In the genomic region with DNA sequence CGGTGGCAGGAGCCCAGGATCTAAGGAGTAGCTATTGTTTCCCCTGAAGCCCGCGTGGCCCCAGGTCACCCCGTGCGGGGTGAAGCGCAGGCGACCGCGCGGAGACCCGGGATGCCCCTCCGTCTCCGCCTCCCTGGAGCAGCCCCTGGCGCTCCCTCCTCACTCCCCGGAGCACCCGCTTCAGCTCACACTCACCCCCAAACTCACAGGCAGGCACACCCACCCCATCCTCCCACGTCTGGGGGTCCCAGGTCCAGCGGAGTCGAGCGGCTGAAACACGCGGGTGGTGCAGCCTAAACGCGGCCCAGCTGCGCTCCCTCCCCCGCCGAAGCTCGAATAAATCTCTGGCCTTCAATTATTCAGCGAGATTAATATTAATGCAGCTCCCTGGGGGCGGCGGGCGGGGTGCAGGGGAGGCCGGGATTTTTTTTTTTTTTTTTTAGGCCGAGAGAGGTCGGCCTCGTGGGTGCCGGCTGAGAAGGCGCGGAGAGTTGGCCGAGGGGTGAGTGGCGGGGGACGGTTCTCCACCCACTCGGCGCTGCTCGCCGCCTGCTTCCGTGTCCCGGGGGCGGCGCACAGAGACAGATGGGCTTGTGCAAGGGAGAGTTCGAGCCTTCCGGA, we compare ENCODE assay signal across 8 cellular contexts. TPM values are rescaled to one million over a fixed set of nuclear protein-coding genes. Genes with fewer than 3 reads are reported as not detected.
DNase-seq lines count a peak whose midpoint lies in the region; ATAC-seq and TF ChIP-seq lines count a peak whose summit lies in the region.
"Had no signal": no experiment of that assay in that cellular context is flagged by ENCODE, and none has a peak within 500 bp of the region (broad histone marks: within the 10 kb centered on the region; RNA-seq: fewer than 3 reads in every experiment).

No MANE protein-coding gene starts in this region.

- H3K4me3 Mint-ChIP-seq in H9: peak overlapping the region; percentile 67 to 85
- H3K4me3 Mint-ChIP-seq in activated CD4-positive, alpha-beta memory T cell treated with anti-CD3 and anti-CD28 coated beads for 36 hours: peak overlapping the region; percentile 27

- peak overlapping the region; percentile 57 for H3K4me3 ChIP-seq in smooth muscle cell

- no peak overlapping the region for H2BK15ac ChIP-seq in H9 (ENCODE audit: low read depth, low read length)

- POLR2A ChIA-PET in activated CD4-positive, alpha-beta memory T cell treated with anti-CD3 and anti-CD28 coated beads for 36 hours (lab: Charles Lee): interaction anchor here (0.8 kb wide), 1 partner anchor 490 kb away, joined by 3 read pairs; no protein-coding TSS in a partner anchor

- H3K4me1 ChIP-seq in H9 (ENCODE audit: insufficient read depth, low read length) (no peaks in the 10 kb centered on the region), smooth muscle cell (ENCODE audit: low read depth) (peaks cover 27% of the 10 kb centered on the region)

- peak; percentile 39 to 60 for ATAC-seq in left cardiac atrium

- H3K27ac ChIP-seq in H9 (ENCODE audit: insufficient read length, low read depth, low read length) (no peak overlapping the region), smooth muscle cell (ENCODE audit: low read depth) (no peak overlapping the region)

- H3K79me1 ChIP-seq in H9 (ENCODE audit: insufficient read depth, low read depth, low read length, poor library complexity, severe bottlenecking): no peaks in the 10 kb centered on the region

- H3K23ac ChIP-seq in H9 (ENCODE audit: insufficient read length, low read depth, low read length): no peak overlapping the region

- H2BK120ac ChIP-seq in H9 (ENCODE audit: low read depth, low read length, poor library complexity, severe bottlenecking): no peak overlapping the region

- H3K4ac ChIP-seq in H9 (ENCODE audit: low read depth, low read length): no peak overlapping the region

- H2BK12ac ChIP-seq in H9 (ENCODE audit: insufficient read length, low read depth, low read length): no peak overlapping the region

- no peak overlapping the region for H3T11ph ChIP-seq in H9 (ENCODE audit: low read length)

- no peak overlapping the region for H3K56ac ChIP-seq in H9 (ENCODE audit: insufficient read length, low read depth, low read length)

- H3K9ac ChIP-seq in H9 (ENCODE audit: extremely low read depth, insufficient read length, low read length) (no peak overlapping the region), smooth muscle cell (ENCODE audit: low read depth) (no peak overlapping the region)

- peaks cover 99% of the 10 kb centered on the region for H3K27me3 Mint-ChIP-seq in H9 (ENCODE audit: low read depth)
- peaks cover 67% of the 10 kb centered on the region for H3K27me3 Mint-ChIP-seq in activated CD4-positive, alpha-beta memory T cell treated with anti-CD3 and anti-CD28 coated beads for 36 hours

- no peak overlapping the region for H4K91ac ChIP-seq in H9 (ENCODE audit: insufficient read length, low read depth, low read length)

- no peak for TF ChIP-seq CTCF in H9 (conservative IDR thresholded peaks at IDR 0.05)
- TF ChIP-seq CTCF in smooth muscle cell (IDR thresholded peaks at IDR 0.05; ENCODE audit: borderline replicate concordance, insufficient read depth, poor library complexity, severe bottlenecking): no peak

- no peaks in the 10 kb centered on the region for H3K36me3 ChIP-seq in smooth muscle cell (ENCODE audit: low read depth)

- no peak overlapping the region for H3K18ac ChIP-seq in H9 (ENCODE audit: insufficient read length, low read depth, low read length)

- no peak for DNase-seq in H9
- DNase-seq in activated CD4-positive, alpha-beta memory T cell treated with anti-CD3 and anti-CD28 coated beads for 36 hours: no peak
- DNase-seq in left cardiac atrium: peak; percentile 30
- no peak for DNase-seq in smooth muscle cell (lab: John Stamatoyannopoulos, UW; ENCODE audit: unreplicated experiment)
- DNase-seq in GOT3 (lab: John Stamatoyannopoulos, UW): no peak
- no peak for DNase-seq in 8988T
- DNase-seq in AG08396 (ENCODE audit: low spot score): no peak

- no peak overlapping the region for H3K14ac ChIP-seq in H9 (ENCODE audit: insufficient read depth, low read length)

- no peak overlapping the region for H4K8ac ChIP-seq in H9 (replicated peaks; ENCODE audit: insufficient read length, low read depth, low read length)

- intact Hi-C loops in activated CD4-positive, alpha-beta memory T cell treated with anti-CD3 and anti-CD28 coated beads for 36 hours (cut with micrococcal nuclease): no loop called here
- intact Hi-C loops in left cardiac atrium (cut with DNase I): no loop called here

- no peaks in the 10 kb centered on the region; a peak in 2 of 5 replicates for H3K9me3 Mint-ChIP-seq in H9
- H3K9me3 Mint-ChIP-seq in activated CD4-positive, alpha-beta memory T cell treated with anti-CD3 and anti-CD28 coated beads for 36 hours: no peaks in the 10 kb centered on the region

- no peaks in the 10 kb centered on the region for H4K20me1 ChIP-seq in H9 (ENCODE audit: control insufficient read depth, insufficient read depth, insufficient read length)
- peaks cover 4% of the 10 kb centered on the region for H4K20me1 ChIP-seq in smooth muscle cell (ENCODE audit: low read depth)

- H2AFZ ChIP-seq in H9 (ENCODE audit: low read length) (no peak overlapping the region), smooth muscle cell (ENCODE audit: low read depth) (no peak overlapping the region)

- no peak overlapping the region for H3K27ac Mint-ChIP-seq in H9
- H3K27ac Mint-ChIP-seq in activated CD4-positive, alpha-beta memory T cell treated with anti-CD3 and anti-CD28 coated beads for 36 hours: no peak overlapping the region

- no peak overlapping the region for H2AK5ac ChIP-seq in H9 (ENCODE audit: insufficient read length, low read length)

- H4K5ac ChIP-seq in H9 (ENCODE audit: insufficient read length, low read depth, low read length): no peak overlapping the region

- CTCF ChIA-PET in activated CD4-positive, alpha-beta memory T cell treated with anti-CD3 and anti-CD28 coated beads for 36 hours (lab: Charles Lee): interaction anchor here (1.3 kb wide), 1 partner anchor 9 kb away, joined by 4 read pairs; no protein-coding TSS in a partner anchor

- no peaks in the 10 kb centered on the region for H3F3A ChIP-seq in smooth muscle cell (ENCODE audit: low read depth)

- H3K27me3 ChIP-seq in H9 (ENCODE audit: insufficient read depth, low read length) (peaks cover 52% of the 10 kb centered on the region), smooth muscle cell (ENCODE audit: low read depth) (peaks cover 95% of the 10 kb centered on the region)

- H2BK20ac ChIP-seq in H9 (ENCODE audit: low read depth, low read length, poor library complexity, severe bottlenecking): no peak overlapping the region

- peak overlapping the region; percentile 52 for H3K4me2 ChIP-seq in H9 (ENCODE audit: insufficient read depth, insufficient read length, low read length)
- peak overlapping the region; percentile 97 for H3K4me2 ChIP-seq in smooth muscle cell

- H3K79me2 ChIP-seq in H9 (ENCODE audit: insufficient read depth, low read length) (no peaks in the 10 kb centered on the region), smooth muscle cell (ENCODE audit: low read depth) (no peaks in the 10 kb centered on the region)

- H2BK5ac ChIP-seq in H9 (ENCODE audit: insufficient read length, low read length): no peak overlapping the region

- no peaks in the 10 kb centered on the region for H3K9me3 ChIP-seq in H9 (ENCODE audit: control insufficient read depth, low read depth, low read length)
- no peaks in the 10 kb centered on the region for H3K9me3 ChIP-seq in smooth muscle cell (replicated peaks; ENCODE audit: low read depth)

- peaks cover 11 to 15% of the 10 kb centered on the region in 2 experiments for H3K4me1 Mint-ChIP-seq in H9
- H3K4me1 Mint-ChIP-seq in activated CD4-positive, alpha-beta memory T cell treated with anti-CD3 and anti-CD28 coated beads for 36 hours (ENCODE audit: low read depth): peaks cover 11% of the 10 kb centered on the region

- no peaks in the 10 kb centered on the region for H3K36me3 Mint-ChIP-seq in H9 (ENCODE audit: insufficient read depth in 1 of 3, low read depth in 3 of 3)
- H3K36me3 Mint-ChIP-seq in activated CD4-positive, alpha-beta memory T cell treated with anti-CD3 and anti-CD28 coated beads for 36 hours: no peaks in the 10 kb centered on the region

- WGBS in H9 (ENCODE audit: extremely low coverage, insufficient read length, low lambda C conversion rate): no CpG with 5 or more reads among the region's 52 CpGs
- 1% methylated on average over 49 of the region's 52 CpGs for whole genome bisulfite sequencing in smooth muscle cell (ENCODE audit: low lambda C conversion rate)

- H3K23me2 ChIP-seq in H9 (ENCODE audit: insufficient read length, low read depth, low read length, poor library complexity, severe bottlenecking): peaks cover 19% of the 10 kb centered on the region

RNA-seq across cellular contexts. Expression of gene SLC1A2, which starts 0.5 kb away (rescaled TPM):
- total RNA-seq in H9 (2021) (0.09 and 0.50 TPM in 2 replicates), left cardiac atrium (1 to 10 TPM; 1.3 to 3.3 TPM), smooth muscle cell (0.18 and 3.6 TPM in 2 replicates)
- total RNA-seq in activated CD4-positive, alpha-beta memory T cell treated with anti-CD3 and anti-CD28 coated beads for 36 hours: not detected
- 0.07 TPM in 1 of 2 replicates, not detected in the other for polyA plus RNA-seq in smooth muscle cell
- total RNA-seq: dermis microvascular lymphatic vessel endothelial cell had no signal
